Comparison of ENCODE assay signal across 9 cellular contexts in the genomic region with DNA sequence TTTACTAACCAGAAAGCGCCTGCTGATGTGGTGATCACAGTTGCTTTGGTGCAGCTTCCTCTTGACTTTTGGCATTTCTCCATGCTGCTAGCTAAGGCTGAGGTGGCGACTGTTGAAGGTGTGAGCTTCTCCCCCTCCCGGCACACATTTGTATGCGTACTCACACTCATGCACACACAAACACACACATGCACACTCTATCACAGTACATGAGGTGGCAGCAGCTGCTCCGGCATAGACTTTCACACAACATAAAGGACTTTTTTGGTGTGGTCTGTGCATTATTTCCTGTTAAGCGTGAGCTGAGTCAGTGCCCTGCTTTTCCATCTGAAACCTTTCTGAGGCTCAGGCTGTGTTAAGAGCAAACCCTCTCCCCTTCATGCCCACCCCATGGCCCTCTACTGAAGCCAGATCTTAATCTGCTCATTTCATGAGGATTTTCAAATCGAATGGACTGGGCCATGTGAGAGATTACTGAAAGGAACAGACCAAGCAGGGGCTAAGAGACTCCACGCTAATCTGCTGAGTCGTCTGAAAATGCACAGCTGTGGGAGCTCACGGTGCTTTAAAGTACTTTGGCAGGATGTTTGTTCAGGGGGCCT. TPM values are rescaled to one million over a fixed set of nuclear protein-coding genes. Genes with fewer than 3 reads are reported as not detected.
DNase-seq lines count a peak whose midpoint lies in the region; ATAC-seq and TF ChIP-seq lines count a peak whose summit lies in the region.
"Not testable (repeated sequence)": the region's sequence is repeated elsewhere in the genome, so short reads cannot be mapped to it uniquely, and the experiment has no call there.
"Had no signal": no experiment of that assay in that cellular context is flagged by ENCODE, and none has a peak within 500 bp of the region (broad histone marks: within the 10 kb centered on the region; RNA-seq: fewer than 3 reads in every experiment).

No MANE protein-coding gene starts in this region.

- not testable (repeated sequence) for H3K27me3 Mint-ChIP-seq in T-helper 1 cell treated with Interleukin-12 subunit alpha and Interleukin-12 subunit beta and Interleukin-4 antibody, amounts not matched to agents 30 μg/mL and 1 μg/mL, for 36 hours (ENCODE audit: low read depth); activated naive CD8-positive, alpha-beta T cell

- H3K9me3 ChIP-seq in lung (ENCODE audit: control insufficient read depth in 2 of 2, insufficient read depth in 1 of 2, low read length in 1 of 2), result not testable (repeated sequence)

- not testable (repeated sequence) for TF ChIP-seq POLR2A in GM18505 (IDR thresholded peaks at IDR 0.05; ENCODE audit: borderline replicate concordance, extremely low read depth, insufficient read depth, insufficient read length)

- ATAC-seq in GM18505 (IDR thresholded peaks at IDR 0.05; ENCODE audit: unreplicated experiment), result peak; percentile 56
- peak; percentile 73 for ATAC-seq in HG03175 (IDR thresholded peaks at IDR 0.05; ENCODE audit: unreplicated experiment)
- ATAC-seq in Right ventricle myocardium inferior, result peak; percentile 51
- ATAC-seq in lung (ENCODE audit: insufficient read depth, low FRiP score), result peak; percentile 27

- not testable (repeated sequence) for TF ChIP-seq CTCF in lung (IDR thresholded peaks at IDR 0.05; ENCODE audit: control extremely low read depth, extremely low read depth)

- not testable (repeated sequence) for H3K4me1 Mint-ChIP-seq in T-helper 1 cell treated with Interleukin-12 subunit alpha and Interleukin-12 subunit beta and Interleukin-4 antibody, amounts not matched to agents 30 μg/mL and 1 μg/mL, for 36 hours (ENCODE audit: low read depth); activated naive CD8-positive, alpha-beta T cell (ENCODE audit: low read depth)

- not testable (repeated sequence) for H3K36me3 Mint-ChIP-seq in T-helper 1 cell treated with Interleukin-12 subunit alpha and Interleukin-12 subunit beta and Interleukin-4 antibody, amounts not matched to agents 30 μg/mL and 1 μg/mL, for 36 hours (ENCODE audit: low read depth); activated naive CD8-positive, alpha-beta T cell

- not testable (repeated sequence) for H3K27ac Mint-ChIP-seq in T-helper 1 cell treated with Interleukin-12 subunit alpha and Interleukin-12 subunit beta and Interleukin-4 antibody, amounts not matched to agents 30 μg/mL and 1 μg/mL, for 36 hours; activated naive CD8-positive, alpha-beta T cell

- 9 to 22% methylated on average over 9 to 10 of the region's 10 CpGs for WGBS in lung, 2 donors

- H3K9ac ChIP-seq in rectal smooth muscle tissue (ENCODE audit: low read length), result not testable (repeated sequence)

- DNase-seq in Right ventricle myocardium inferior (ENCODE audit: missing footprints); lung (ENCODE audit: low spot score): not testable (repeated sequence)

- not testable (repeated sequence) for H3K4me3 ChIP-seq in lung; rectal smooth muscle tissue (ENCODE audit: low read length)

- not testable (repeated sequence) for H3K4me1 ChIP-seq in lung (ENCODE audit: control insufficient read depth in 2 of 2, insufficient read depth in 2 of 2, low read length in 2 of 2); rectal smooth muscle tissue (ENCODE audit: control insufficient read depth, insufficient read depth, low read length)

- not testable (repeated sequence) for H3K36me3 ChIP-seq in lung (ENCODE audit: control insufficient read depth in 2 of 2, insufficient read depth in 2 of 2, low read length in 2 of 2); rectal smooth muscle tissue (ENCODE audit: control insufficient read depth, insufficient read depth, low read length)

- peak overlapping the region; percentile 4 for H3K4me3 Mint-ChIP-seq in T-helper 1 cell treated with Interleukin-12 subunit alpha and Interleukin-12 subunit beta and Interleukin-4 antibody, amounts not matched to agents 30 μg/mL and 1 μg/mL, for 36 hours
- H3K4me3 Mint-ChIP-seq in activated naive CD8-positive, alpha-beta T cell, result peak overlapping the region; percentile 22

- not testable (repeated sequence) for H3K9me3 Mint-ChIP-seq in T-helper 1 cell treated with Interleukin-12 subunit alpha and Interleukin-12 subunit beta and Interleukin-4 antibody, amounts not matched to agents 30 μg/mL and 1 μg/mL, for 36 hours; activated naive CD8-positive, alpha-beta T cell (ENCODE audit: low read depth)

- H3K27ac ChIP-seq in lung (ENCODE audit: low read depth in 1 of 2, low read length in 1 of 2), result not testable (repeated sequence)
- H3K27ac ChIP-seq in rectal smooth muscle tissue (ENCODE audit: low read depth, low read length), result peak overlapping the region; percentile 58

- intact Hi-C loops in Right ventricle myocardium inferior (cut with DNase I), result not testable (repeated sequence)

- H3K27me3 ChIP-seq in lung (ENCODE audit: control insufficient read depth, insufficient read depth); rectal smooth muscle tissue (ENCODE audit: control insufficient read depth, insufficient read depth, low read length): not testable (repeated sequence)

RNA-seq across cellular contexts. Expression of a gene that starts 10.6 kb away (rescaled TPM):
- 151 TPM for total RNA-seq in Right ventricle myocardium inferior
- 10 to 100 TPM; 19.6 to 51.7 TPM for total RNA-seq in lung
- polyA plus RNA-seq in lung, result 1 to 10 TPM; 4.3 TPM
- total RNA-seq: foreskin keratinocyte, MCF 10A had no signal
- polyA plus RNA-seq: foreskin keratinocyte had no signal
